ENCODE assay signal across 1 cellular context in genomic region chr13:114004416-114005205, GRCh38.
A peak's percentile ranks its signal among the peaks of the same experiment; 100 is the strongest.
TF ChIP-seq lines count a peak whose summit lies in the region.

No MANE protein-coding gene starts in this region.

TF ChIP-seq in K562, 482 proteins besides CTCF, POLR2A, EP300 and RAD21 (continued from another document):
- TF ChIP-seq MGA (IDR thresholded peaks at IDR 0.05) (peak; percentile 69), AFF1 (IDR thresholded peaks at IDR 0.05; ENCODE audit: low read depth in 1 of 2, partially characterized antibody in 2 of 2) (peak in 1 of 2 experiments; percentile 66), FOXJ3 (CRISPR knock-in tag; IDR thresholded peaks at IDR 0.05) (no peak; the same call in 1 of the 2 replicates), PPARD (CRISPR knock-in tag; IDR thresholded peaks at IDR 0.05) (no peak), FOS (IDR thresholded peaks at IDR 0.05; ENCODE audit: extremely low read depth, insufficient read length) (peak; percentile 55), ZNF347 (CRISPR knock-in tag; IDR thresholded peaks at IDR 0.05; ENCODE audit: low read depth) (no peak), PTBP1 (IDR thresholded peaks at IDR 0.05; ENCODE audit: low read depth, low read length) (no peak), HDAC2 (IDR thresholded peaks at IDR 0.05) (0 out of 2 replicates have a peak, but pooled peaks have one; percentile 72), ARID3B (CRISPR knock-in tag; IDR thresholded peaks at IDR 0.05; ENCODE audit: borderline replicate concordance) (no peak), ZNF778 (CRISPR knock-in tag; IDR thresholded peaks at IDR 0.05) (no peak), NCOA1 (IDR thresholded peaks at IDR 0.05; ENCODE audit: low read depth) (peak; percentile 46; the same call in 1 of the 2 replicates), KDM2B (CRISPR knock-in tag; IDR thresholded peaks at IDR 0.05) (no peak), SPI1 (IDR thresholded peaks at IDR 0.05; ENCODE audit: borderline replicate concordance, low read depth, low read length) (peak; percentile 42; the same call in 1 of the 2 replicates), TAF9B (IDR thresholded peaks at IDR 0.05; ENCODE audit: partially characterized antibody) (peak; percentile 70), ZFP30 (CRISPR knock-in tag; IDR thresholded peaks at IDR 0.05; ENCODE audit: borderline replicate concordance) (no peak), ZNF449 (CRISPR knock-in tag; IDR thresholded peaks at IDR 0.05) (no peak), CCNT2 (IDR thresholded peaks at IDR 0.05; ENCODE audit: borderline replicate concordance, extremely low read depth, insufficient read length, low read depth, low read length) (no peak), FOXJ2 (tag; IDR thresholded peaks at IDR 0.05) (0 out of 2 replicates have a peak, but pooled peaks have one; percentile 14), JUND (IDR thresholded peaks at IDR 0.05; ENCODE audit: borderline replicate concordance, low read depth, low read length) (peak; percentile 98), JUND (tag; IDR thresholded peaks at IDR 0.05; ENCODE audit: borderline replicate concordance, low read depth, low read length) (peak; percentile 96; the same call in 2 of the 3 replicates), NFYB (IDR thresholded peaks at IDR 0.05; ENCODE audit: extremely low read depth, insufficient read length) (peak; percentile 44), RNF2 (IDR thresholded peaks at IDR 0.05) (peak; percentile 79), NCOR1 (IDR thresholded peaks at IDR 0.05) (peak; percentile 71)
TF ChIP-seq in K562: peak in this region for 110.
